In genomic region chr10:42812028-42812427, GRCh38 we compare ENCODE assay signal across 2 cellular contexts.
TF ChIP-seq lines count a peak whose summit lies in the region.

No MANE protein-coding gene starts in this region.

TF ChIP-seq in GM23338, 12 proteins besides CTCF, POLR2A, EP300 and RAD21 (continued from another document):
- no peak for TF ChIP-seq REST (IDR thresholded peaks at IDR 0.05; ENCODE audit: unreplicated experiment)
- no peak for TF ChIP-seq ZNF331 (CRISPR knock-in tag; IDR thresholded peaks at IDR 0.05; ENCODE audit: low read depth)
- no peak for TF ChIP-seq EZH2 (IDR thresholded peaks at IDR 0.05; ENCODE audit: low read depth, unreplicated experiment)
- TF ChIP-seq POLR2AphosphoS5 (IDR thresholded peaks at IDR 0.05; ENCODE audit: low read depth) = no peak
- TF ChIP-seq EZH2phosphoT487 (IDR thresholded peaks at IDR 0.05; ENCODE audit: unreplicated experiment) = no peak
- TF ChIP-seq ETS1 (IDR thresholded peaks at IDR 0.05) = no peak
- TF ChIP-seq NANOG (IDR thresholded peaks at IDR 0.05; ENCODE audit: borderline replicate concordance) = no peak
- no peak for TF ChIP-seq ZNF114 (CRISPR knock-in tag; IDR thresholded peaks at IDR 0.05)
- TF ChIP-seq JUNB (IDR thresholded peaks at IDR 0.05; ENCODE audit: unreplicated experiment) = no peak
- TF ChIP-seq, protein P1, sequence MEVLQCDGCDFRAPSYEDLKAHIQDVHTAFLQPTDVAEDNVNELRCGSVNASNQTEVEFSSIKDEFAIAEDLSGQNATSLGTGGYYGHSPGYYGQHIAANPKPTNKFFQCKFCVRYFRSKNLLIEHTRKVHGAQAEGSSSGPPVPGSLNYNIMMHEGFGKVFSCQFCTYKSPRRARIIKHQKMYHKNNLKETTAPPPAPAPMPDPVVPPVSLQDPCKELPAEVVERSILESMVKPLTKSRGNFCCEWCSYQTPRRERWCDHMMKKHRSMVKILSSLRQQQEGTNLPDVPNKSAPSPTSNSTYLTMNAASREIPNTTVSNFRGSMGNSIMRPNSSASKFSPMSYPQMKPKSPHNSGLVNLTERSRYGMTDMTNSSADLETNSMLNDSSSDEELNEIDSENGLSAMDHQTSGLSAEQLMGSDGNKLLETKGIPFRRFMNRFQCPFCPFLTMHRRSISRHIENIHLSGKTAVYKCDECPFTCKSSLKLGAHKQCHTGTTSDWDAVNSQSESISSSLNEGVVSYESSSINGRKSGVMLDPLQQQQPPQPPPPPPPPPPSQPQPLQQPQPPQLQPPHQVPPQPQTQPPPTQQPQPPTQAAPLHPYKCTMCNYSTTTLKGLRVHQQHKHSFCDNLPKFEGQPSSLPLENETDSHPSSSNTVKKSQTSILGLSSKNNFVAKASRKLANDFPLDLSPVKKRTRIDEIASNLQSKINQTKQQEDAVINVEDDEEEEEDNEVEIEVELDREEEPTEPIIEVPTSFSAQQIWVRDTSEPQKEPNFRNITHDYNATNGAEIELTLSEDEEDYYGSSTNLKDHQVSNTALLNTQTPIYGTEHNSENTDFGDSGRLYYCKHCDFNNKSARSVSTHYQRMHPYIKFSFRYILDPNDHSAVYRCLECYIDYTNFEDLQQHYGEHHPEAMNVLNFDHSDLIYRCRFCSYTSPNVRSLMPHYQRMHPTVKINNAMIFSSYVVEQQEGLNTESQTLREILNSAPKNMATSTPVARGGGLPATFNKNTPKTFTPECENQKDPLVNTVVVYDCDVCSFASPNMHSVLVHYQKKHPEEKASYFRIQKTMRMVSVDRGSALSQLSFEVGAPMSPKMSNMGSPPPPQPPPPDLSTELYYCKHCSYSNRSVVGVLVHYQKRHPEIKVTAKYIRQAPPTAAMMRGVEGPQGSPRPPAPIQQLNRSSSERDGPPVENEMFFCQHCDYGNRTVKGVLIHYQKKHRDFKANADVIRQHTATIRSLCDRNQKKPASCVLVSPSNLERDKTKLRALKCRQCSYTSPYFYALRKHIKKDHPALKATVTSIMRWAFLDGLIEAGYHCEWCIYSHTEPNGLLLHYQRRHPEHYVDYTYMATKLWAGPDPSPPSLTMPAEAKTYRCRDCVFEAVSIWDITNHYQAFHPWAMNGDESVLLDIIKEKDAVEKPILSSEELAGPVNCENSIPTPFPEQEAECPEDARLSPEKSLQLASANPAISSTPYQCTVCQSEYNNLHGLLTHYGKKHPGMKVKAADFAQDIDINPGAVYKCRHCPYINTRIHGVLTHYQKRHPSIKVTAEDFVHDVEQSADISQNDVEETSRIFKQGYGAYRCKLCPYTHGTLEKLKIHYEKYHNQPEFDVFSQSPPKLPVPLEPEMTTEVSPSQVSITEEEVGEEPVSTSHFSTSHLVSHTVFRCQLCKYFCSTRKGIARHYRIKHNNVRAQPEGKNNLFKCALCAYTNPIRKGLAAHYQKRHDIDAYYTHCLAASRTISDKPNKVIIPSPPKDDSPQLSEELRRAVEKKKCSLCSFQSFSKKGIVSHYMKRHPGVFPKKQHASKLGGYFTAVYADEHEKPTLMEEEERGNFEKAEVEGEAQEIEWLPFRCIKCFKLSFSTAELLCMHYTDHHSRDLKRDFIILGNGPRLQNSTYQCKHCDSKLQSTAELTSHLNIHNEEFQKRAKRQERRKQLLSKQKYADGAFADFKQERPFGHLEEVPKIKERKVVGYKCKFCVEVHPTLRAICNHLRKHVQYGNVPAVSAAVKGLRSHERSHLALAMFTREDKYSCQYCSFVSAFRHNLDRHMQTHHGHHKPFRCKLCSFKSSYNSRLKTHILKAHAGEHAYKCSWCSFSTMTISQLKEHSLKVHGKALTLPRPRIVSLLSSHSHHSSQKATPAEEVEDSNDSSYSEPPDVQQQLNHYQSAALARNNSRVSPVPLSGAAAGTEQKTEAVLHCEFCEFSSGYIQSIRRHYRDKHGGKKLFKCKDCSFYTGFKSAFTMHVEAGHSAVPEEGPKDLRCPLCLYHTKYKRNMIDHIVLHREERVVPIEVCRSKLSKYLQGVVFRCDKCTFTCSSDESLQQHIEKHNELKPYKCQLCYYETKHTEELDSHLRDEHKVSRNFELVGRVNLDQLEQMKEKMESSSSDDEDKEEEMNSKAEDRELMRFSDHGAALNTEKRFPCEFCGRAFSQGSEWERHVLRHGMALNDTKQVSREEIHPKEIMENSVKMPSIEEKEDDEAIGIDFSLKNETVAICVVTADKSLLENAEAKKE (CRISPR knock-in tag; IDR thresholded peaks at IDR 0.05) = no peak

TF ChIP-seq in WTC11, 78 proteins besides CTCF, POLR2A, EP300 and RAD21 (continued from another document):
- no peak for TF ChIP-seq TEAD1 (CRISPR knock-in tag; IDR thresholded peaks at IDR 0.05)
- no peak for TF ChIP-seq MYBL2 (CRISPR knock-in tag; IDR thresholded peaks at IDR 0.05)
